8 cellular contexts compared by ENCODE assay signal in genomic region chr12:6195665-6196535, GRCh38. TPM values are rescaled to one million over a fixed set of nuclear protein-coding genes. Genes with fewer than 3 reads are reported as not detected.
DNase-seq lines count a peak whose midpoint lies in the region; TF ChIP-seq lines count a peak whose summit lies in the region.

No MANE protein-coding gene starts in this region.

- TF ChIP-seq CTCF in left ventricle myocardium inferior (IDR thresholded peaks at IDR 0.05; ENCODE audit: borderline replicate concordance): peak; percentile 95
- TF ChIP-seq CTCF in uterus (IDR thresholded peaks at IDR 0.05): peak; percentile 95 to 98 (median 96)

- DNase-seq in NCI-H187 (lab: John Stamatoyannopoulos, UW): peak; percentile 72 to 75
- DNase-seq in NCI-H187 treated with DMSO at 0.1 percent for 48 hours (lab: John Stamatoyannopoulos, UW): no peak
- DNase-seq in MG63: peak; percentile 85
- peak; percentile 92 for DNase-seq in SW480 (ENCODE audit: low spot score)
- DNase-seq in amniotic stem cell (lab: John Stamatoyannopoulos, UW): peak; percentile 86
- peak; percentile 84 for DNase-seq in left ventricle myocardium inferior
- DNase-seq in renal cortical epithelial cell (ENCODE audit: low read depth): peak; percentile 88
- DNase-seq in uterus: peak; percentile 91 to 94

- no peak for TF ChIP-seq POLR2A in uterus (IDR thresholded peaks at IDR 0.05)

- H3K36me3 ChIP-seq in MG63 (no peaks in the 10 kb centered on the region), left ventricle myocardium inferior (no peaks in the 10 kb centered on the region), uterus (no peaks in the 10 kb centered on the region)

- intact Hi-C loops in left ventricle myocardium inferior (cut with micrococcal nuclease) (loop anchor here (2.0 kb wide), 1 partner anchor 89 kb away; no protein-coding TSS in a partner anchor), uterus (cut with DNase I; ENCODE audit: low total_unique reads) (no loop called here)

- H3K4me3 ChIP-seq in MG63 (no peak overlapping the region), left ventricle myocardium inferior (no peak overlapping the region), uterus (no peak overlapping the region)

- H3K27ac ChIP-seq in left ventricle myocardium inferior (replicated peaks) (peak overlapping the region; percentile 67), uterus (peak overlapping the region; percentile 76 to 82)

- H3K4me1 ChIP-seq in left ventricle myocardium inferior (peaks cover 28% of the 10 kb centered on the region), uterus (no peaks in the 10 kb centered on the region)

- H3K27me3 ChIP-seq in MG63 (no peaks in the 10 kb centered on the region), left ventricle myocardium inferior (ENCODE audit: low read depth) (peaks cover 13% of the 10 kb centered on the region), uterus (no peaks in the 10 kb centered on the region)

- H3K9me3 ChIP-seq in MG63 (no peaks in the 10 kb centered on the region), left ventricle myocardium inferior (replicated peaks) (no peaks in the 10 kb centered on the region), uterus (no peaks in the 10 kb centered on the region)

RNA-seq across cellular contexts. Expression of gene CD9, which starts 4.3 kb away (rescaled TPM):
- 95.5 and 98.2 TPM in 2 replicates for total RNA-seq in MG63 (2014; rRNA removed; shearing (Covaris generic); ENCODE audit: low replicate concordance)
- total RNA-seq in left ventricle myocardium inferior: 55.5 TPM
- 333 and 1,067 TPM in 2 replicates for total RNA-seq in renal cortical epithelial cell
- total RNA-seq in uterus: 100 to 1,000 TPM; 161 to 275 (median 207) TPM
